Comparison of ENCODE assay signal across 25 cellular contexts in genomic region chr2:140601342-140601741, GRCh38.
"Had no signal": no experiment of that assay in that cellular context is flagged by ENCODE, and none has a peak within 500 bp of the region (broad histone marks: within the 10 kb centered on the region; RNA-seq: fewer than 3 reads in every experiment).

No MANE protein-coding gene starts in this region.

- H3K4me1 ChIP-seq: left ventricle myocardium inferior, neural progenitor cell, parathyroid adenoma, right atrium auricular region, right lobe of liver, stomach, testis, thyroid gland, transverse colon, upper lobe of left lung, vagina had no signal

- H2AFZ ChIP-seq: neural progenitor cell, parathyroid adenoma had no signal

- H3K36me3 ChIP-seq: left ventricle myocardium inferior, neural progenitor cell, neutrophil, right atrium auricular region, right lobe of liver, stomach, thyroid gland, transverse colon, upper lobe of left lung, vagina had no signal

- H3K79me2 ChIP-seq: parathyroid adenoma had no signal

- H3K4me2 ChIP-seq: neural progenitor cell had no signal

- H3K9me3 ChIP-seq: left ventricle myocardium inferior, neutrophil, right atrium auricular region, right lobe of liver, stomach, testis, thyroid gland, transverse colon, upper lobe of left lung, vagina had no signal

- ATAC-seq: natural killer cell; right lobe of liver; stimulated activated naive B cell treated with anti-CD40 and anti-IgM and Interleukin-4, amounts not matched to agents 10 μg/mL and 1 μg/mL and 100 μg/mL, for 72 hours; stimulated activated naive CD8-positive, alpha-beta T cell treated with anti-CD3 and anti-CD28 coated beads, Interleukin-15, Interleukin-2, amounts not matched to agents 100 U/mL and 50 U/mL, for 24 hours had no signal

- DNase-seq: left ventricle myocardium inferior; mesendoderm; naive B cell; natural killer cell; nephron progenitor cell; occipital lobe; right lobe of liver; stimulated activated CD4-positive, alpha-beta T cell treated with anti-CD3 and anti-CD28 coated beads, Interleukin-12 subunit alpha, Interleukin-12 subunit beta, amount 100 ng/mL, for 4 hours; stimulated activated CD4-positive, alpha-beta T cell treated with anti-CD3 and anti-CD28 coated beads, Interleukin-15, amount 100 ng/mL, for 24 hours; stimulated activated CD4-positive, alpha-beta T cell treated with anti-CD3 and anti-CD28 coated beads, Interleukin-2, amount 100 ng/mL, for 24 hours; stimulated activated CD4-positive, alpha-beta T cell treated with anti-CD3 and anti-CD28 coated beads, Interleukin-4, amount 100 ng/mL, for 1 hour; stimulated activated naive B cell treated with anti-CD40 and anti-IgM and Interleukin-4, amounts not matched to agents 10 μg/mL and 1 μg/mL and 100 μg/mL, for 72 hours; stimulated activated naive CD8-positive, alpha-beta T cell treated with anti-CD3 and anti-CD28 coated beads, Interleukin-15, Interleukin-2, amounts not matched to agents 100 U/mL and 50 U/mL, for 24 hours; stomach; testis; thyroid gland; transverse colon; upper lobe of left lung had no signal

- H3K27me3 ChIP-seq: neural progenitor cell, neutrophil, right atrium auricular region, right lobe of liver, stomach, testis, thyroid gland, transverse colon, upper lobe of left lung, vagina had no signal

- H3K27ac ChIP-seq: left ventricle myocardium inferior, neural progenitor cell, neutrophil, parathyroid adenoma, right atrium auricular region, right lobe of liver, skin epidermis, stomach, testis, thyroid gland, transverse colon, upper lobe of left lung, vagina had no signal

- H3K9ac ChIP-seq: neural progenitor cell, parathyroid adenoma had no signal

- H3K4me3 ChIP-seq: left ventricle myocardium inferior, lung, neural progenitor cell, right atrium auricular region, right lobe of liver, skin epidermis, stomach, testis, thyroid gland, transverse colon, upper lobe of left lung, vagina had no signal
